ENCODE assay signal across 19 cellular contexts in the genomic region with DNA sequence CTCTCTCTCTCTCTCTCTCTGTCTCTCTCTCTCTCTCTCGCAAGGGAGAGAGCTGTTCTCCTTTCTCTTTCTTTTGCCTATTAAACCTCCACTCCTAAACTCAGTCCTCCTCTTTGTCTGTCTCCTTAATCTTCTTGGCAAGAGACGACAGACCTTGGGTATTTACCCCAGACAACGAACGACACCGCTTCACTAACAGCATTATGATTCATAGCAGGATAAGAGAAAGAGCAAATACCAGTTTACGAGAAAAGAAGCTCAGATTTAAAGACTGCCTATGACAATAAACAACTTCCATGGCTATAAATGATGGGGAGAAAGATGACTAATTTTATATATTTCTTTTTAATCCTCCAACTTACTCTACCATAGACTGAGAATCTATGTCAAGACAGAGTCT.
DNase-seq lines count a peak whose midpoint lies in the region; ATAC-seq and TF ChIP-seq lines count a peak whose summit lies in the region.
"Had no signal": no experiment of that assay in that cellular context is flagged by ENCODE, and none has a peak within 500 bp of the region (broad histone marks: within the 10 kb centered on the region; RNA-seq: fewer than 3 reads in every experiment).

No MANE protein-coding gene starts in this region.

- WGBS in H9 (ENCODE audit: extremely low coverage, insufficient read length, low lambda C conversion rate) = no CpG with 5 or more reads among the region's 6 CpGs
- 18% methylated on average over 6 of the region's 6 CpGs for WGBS in smooth muscle cell (ENCODE audit: low lambda C conversion rate)

- H2BK20ac ChIP-seq in H9 (ENCODE audit: low read depth, low read length, poor library complexity, severe bottlenecking) = no peak overlapping the region

- H4K20me1 ChIP-seq in H9 (ENCODE audit: control insufficient read depth, insufficient read depth, insufficient read length) (no peaks in the 10 kb centered on the region), PC-9 (ENCODE audit: insufficient read depth) (no peaks in the 10 kb centered on the region), smooth muscle cell (ENCODE audit: low read depth) (no peaks in the 10 kb centered on the region)

- H3K9me2 ChIP-seq in PC-9 (ENCODE audit: insufficient read depth) = no peaks in the 10 kb centered on the region

- H4K8ac ChIP-seq in H9 (replicated peaks; ENCODE audit: insufficient read length, low read depth, low read length) = no peak overlapping the region

- H3K27me3 Mint-ChIP-seq in H9 (ENCODE audit: low read depth) = no peaks in the 10 kb centered on the region
- H3K27me3 Mint-ChIP-seq: CD8-positive, alpha-beta memory T cell had no signal

- H3K4me1 ChIP-seq in H9 (ENCODE audit: insufficient read depth, low read length) = no peaks in the 10 kb centered on the region; the same call in 1 of the 2 replicates
- no peaks in the 10 kb centered on the region for H3K4me1 ChIP-seq in PC-9 (replicated peaks; ENCODE audit: insufficient read depth)
- peaks cover 32% of the 10 kb centered on the region for H3K4me1 ChIP-seq in smooth muscle cell (ENCODE audit: low read depth)
- no peaks in the 10 kb centered on the region for H3K4me1 ChIP-seq in tibial artery
- H3K4me1 ChIP-seq: SJCRH30 had no signal

- H3K18ac ChIP-seq in H9 (ENCODE audit: insufficient read length, low read depth, low read length) = no peak overlapping the region

- no peak overlapping the region for H2AK5ac ChIP-seq in H9 (ENCODE audit: insufficient read length, low read length)

- H3K4me3 ChIP-seq in PC-9 (no peak overlapping the region), fibroblast of villous mesenchyme (ENCODE audit: low read depth, low read length) (no peak overlapping the region), smooth muscle cell (peak overlapping the region; percentile 27), tibial artery (no peak overlapping the region)
- H3K4me3 ChIP-seq: GM23248, K562, SJCRH30 had no signal

- H3K14ac ChIP-seq in H9 (ENCODE audit: insufficient read depth, low read length) = no peak overlapping the region

- H3K4me2 ChIP-seq in H9 (ENCODE audit: insufficient read depth, insufficient read length, low read length) = no peak overlapping the region
- H3K4me2 ChIP-seq in PC-9 = no peak overlapping the region
- peak overlapping the region; percentile 75 for H3K4me2 ChIP-seq in smooth muscle cell

- no peak overlapping the region for H2BK5ac ChIP-seq in H9 (ENCODE audit: insufficient read length, low read length)

- H3K4me3 Mint-ChIP-seq in H9 = no peak overlapping the region; a peak in 1 of 5 replicates
- H3K4me3 Mint-ChIP-seq: CD8-positive, alpha-beta memory T cell had no signal

- H3K27me3 ChIP-seq in H9 (ENCODE audit: insufficient read depth, low read length) = no peaks in the 10 kb centered on the region
- no peaks in the 10 kb centered on the region for H3K27me3 ChIP-seq in PC-9 (ENCODE audit: insufficient read depth, low read depth)
- no peaks in the 10 kb centered on the region for H3K27me3 ChIP-seq in smooth muscle cell (ENCODE audit: low read depth)
- no peaks in the 10 kb centered on the region for H3K27me3 ChIP-seq in tibial artery
- H3K27me3 ChIP-seq: SJCRH30 had no signal

- TF ChIP-seq CTCF in H9 (conservative IDR thresholded peaks at IDR 0.05) (no peak), PC-9 (conservative IDR thresholded peaks at IDR 0.05) (no peak), fibroblast of villous mesenchyme (IDR thresholded peaks at IDR 0.05; ENCODE audit: insufficient read depth, low read depth, low read length) (no peak), smooth muscle cell (IDR thresholded peaks at IDR 0.05; ENCODE audit: borderline replicate concordance, insufficient read depth, poor library complexity, severe bottlenecking) (no peak), tibial artery (IDR thresholded peaks at IDR 0.05) (no peak)

- H2AFZ ChIP-seq in H9 (ENCODE audit: low read length) (peak overlapping the region; percentile 25), PC-9 (0 out of 2 replicates have a peak overlapping the region, but pooled peaks have one; percentile 39), smooth muscle cell (ENCODE audit: low read depth) (peak overlapping the region; percentile 40)
- H2AFZ ChIP-seq: GM23248 had no signal

- no peaks in the 10 kb centered on the region for H3K79me2 ChIP-seq in H9 (ENCODE audit: insufficient read depth, low read length)
- H3K79me2 ChIP-seq in PC-9 (ENCODE audit: low read depth) = no peaks in the 10 kb centered on the region
- no peaks in the 10 kb centered on the region for H3K79me2 ChIP-seq in smooth muscle cell (ENCODE audit: low read depth)

- H3K23ac ChIP-seq in H9 (ENCODE audit: insufficient read length, low read depth, low read length) = no peak overlapping the region

- H4K91ac ChIP-seq in H9 (ENCODE audit: insufficient read length, low read depth, low read length) = no peak overlapping the region

- no peak overlapping the region for H2BK15ac ChIP-seq in H9 (ENCODE audit: low read depth, low read length)

- CTCF ChIA-PET in PC-9 (lab: Charles Lee) = no interaction called here

- intact Hi-C loops in PC-9 (cut with micrococcal nuclease; ENCODE audit: unreplicated experiment) (no loop called here), tibial artery (cut with DNase I; ENCODE audit: low total_unique reads) (no loop called here)

- H4K5ac ChIP-seq in H9 (ENCODE audit: insufficient read length, low read depth, low read length) = no peak overlapping the region

- no peaks in the 10 kb centered on the region for H3F3A ChIP-seq in PC-9 (ENCODE audit: insufficient read depth, low read depth)
- peaks cover 11% of the 10 kb centered on the region for H3F3A ChIP-seq in smooth muscle cell (ENCODE audit: low read depth)

- no TSS peak for BruUV-seq in PC-9 (replicated peaks; lab: Mats Ljungman, UMichigan)

- H3K27ac ChIP-seq in H9 (ENCODE audit: insufficient read length, low read depth, low read length) (no peak overlapping the region), PC-9 (no peak overlapping the region), smooth muscle cell (ENCODE audit: low read depth) (peak overlapping the region; percentile 90), tibial artery (no peak overlapping the region)
- H3K27ac ChIP-seq: GM23248, SJCRH30 had no signal

- H2BK120ac ChIP-seq in H9 (ENCODE audit: low read depth, low read length, poor library complexity, severe bottlenecking) = no peak overlapping the region

- H3K36me3 ChIP-seq in PC-9 (ENCODE audit: low read depth) = no peaks in the 10 kb centered on the region
- H3K36me3 ChIP-seq in smooth muscle cell (ENCODE audit: low read depth) = no peaks in the 10 kb centered on the region
- H3K36me3 ChIP-seq in tibial artery = no peaks in the 10 kb centered on the region
- H3K36me3 ChIP-seq: SJCRH30 had no signal

- no peaks in the 10 kb centered on the region for H3K23me2 ChIP-seq in H9 (ENCODE audit: insufficient read length, low read depth, low read length, poor library complexity, severe bottlenecking)

- POLR2A ChIA-PET in PC-9 (lab: Charles Lee; ENCODE audit: unreplicated experiment) = no interaction called here

- H3K4me1 Mint-ChIP-seq in H9 = peaks cover 7 to 9% of the 10 kb centered on the region in 2 experiments
- H3K4me1 Mint-ChIP-seq: CD8-positive, alpha-beta memory T cell had no signal

- H3K56ac ChIP-seq in H9 (ENCODE audit: insufficient read length, low read depth, low read length) = no peak overlapping the region

- no peaks in the 10 kb centered on the region for H3K9me3 ChIP-seq in H9 (ENCODE audit: control insufficient read depth, low read depth, low read length)
- no peaks in the 10 kb centered on the region for H3K9me3 ChIP-seq in PC-9 (ENCODE audit: insufficient read depth, low read depth)
- no peaks in the 10 kb centered on the region for H3K9me3 ChIP-seq in smooth muscle cell (replicated peaks; ENCODE audit: low read depth)
- H3K9me3 ChIP-seq in tibial artery = no peaks in the 10 kb centered on the region
- H3K9me3 ChIP-seq: SJCRH30 had no signal

- H3K9ac ChIP-seq in H9 (ENCODE audit: extremely low read depth, insufficient read length, low read length) (no peak overlapping the region), smooth muscle cell (ENCODE audit: low read depth) (peak overlapping the region; percentile 55)
- H3K9ac ChIP-seq: GM23248 had no signal

- peak overlapping the region in 1 of 3 experiments; percentile 90; a peak in 2 of 7 replicates for H3K27ac Mint-ChIP-seq in H9
- H3K27ac Mint-ChIP-seq in activated naive CD4-positive, alpha-beta T cell treated with anti-CD3 and anti-CD28 coated beads, Interleukin-2, amount 50 U/mL, for 72 hours = no peak overlapping the region
- H3K27ac Mint-ChIP-seq: CD8-positive, alpha-beta memory T cell had no signal

- H3K79me1 ChIP-seq in H9 (ENCODE audit: insufficient read depth, low read depth, low read length, poor library complexity, severe bottlenecking) = no peaks in the 10 kb centered on the region

- H3K4ac ChIP-seq in H9 (ENCODE audit: low read depth, low read length) = no peak overlapping the region

- H2BK12ac ChIP-seq in H9 (ENCODE audit: insufficient read length, low read depth, low read length) = no peak overlapping the region

- no peak for ATAC-seq in activated naive CD4-positive, alpha-beta T cell treated with anti-CD3 and anti-CD28 coated beads, Interleukin-2, amount 50 U/mL, for 72 hours
- ATAC-seq: K562 had no signal

- no peak overlapping the region for H3T11ph ChIP-seq in H9 (ENCODE audit: low read length)

- no peak for DNase-seq in H9
- DNase-seq in PC-9 = no peak
- DNase-seq in fibroblast of villous mesenchyme (ENCODE audit: low read depth) = peak; percentile 74
- no peak for DNase-seq in smooth muscle cell (lab: John Stamatoyannopoulos, UW; ENCODE audit: unreplicated experiment)
- DNase-seq in putamen (ENCODE audit: low spot score) = no peak
- no peak for DNase-seq in tibial artery
- no peak for DNase-seq in activated naive CD4-positive, alpha-beta T cell treated with anti-CD3 and anti-CD28 coated beads, Interleukin-2, amount 50 U/mL, for 72 hours (ENCODE audit: low spot score in 2 of 2)
- DNase-seq: C1 segment of cervical spinal cord; CD8-positive, alpha-beta memory T cell; DMS79 treated with DMSO at 0.1 percent for 48 hours; GM23248; MV-4-11; NCI-H1417; NCI-H187; NCI-H2107; NCI-H2227 treated with DMSO at 0.1 percent for 48 hours; NCI-H524; SJCRH30 had no signal

- peaks cover 6 to 7% of the 10 kb centered on the region in 2 experiments for H3K9me3 Mint-ChIP-seq in H9
- H3K9me3 Mint-ChIP-seq in activated naive CD4-positive, alpha-beta T cell treated with anti-CD3 and anti-CD28 coated beads, Interleukin-2, amount 50 U/mL, for 72 hours = peaks cover 0 to 8% of the 10 kb centered on the region in 2 donors

- H3K36me3 Mint-ChIP-seq in H9 (ENCODE audit: insufficient read depth in 1 of 3, low read depth in 3 of 3) = peaks cover 3 to 6% (median 3%) of the 10 kb centered on the region in 3 experiments
- no peaks in the 10 kb centered on the region for H3K36me3 Mint-ChIP-seq in activated naive CD4-positive, alpha-beta T cell treated with anti-CD3 and anti-CD28 coated beads, Interleukin-2, amount 50 U/mL, for 72 hours
- H3K36me3 Mint-ChIP-seq: CD8-positive, alpha-beta memory T cell had no signal
